ENCODE assay signal across 9 cellular contexts in the genomic region with DNA sequence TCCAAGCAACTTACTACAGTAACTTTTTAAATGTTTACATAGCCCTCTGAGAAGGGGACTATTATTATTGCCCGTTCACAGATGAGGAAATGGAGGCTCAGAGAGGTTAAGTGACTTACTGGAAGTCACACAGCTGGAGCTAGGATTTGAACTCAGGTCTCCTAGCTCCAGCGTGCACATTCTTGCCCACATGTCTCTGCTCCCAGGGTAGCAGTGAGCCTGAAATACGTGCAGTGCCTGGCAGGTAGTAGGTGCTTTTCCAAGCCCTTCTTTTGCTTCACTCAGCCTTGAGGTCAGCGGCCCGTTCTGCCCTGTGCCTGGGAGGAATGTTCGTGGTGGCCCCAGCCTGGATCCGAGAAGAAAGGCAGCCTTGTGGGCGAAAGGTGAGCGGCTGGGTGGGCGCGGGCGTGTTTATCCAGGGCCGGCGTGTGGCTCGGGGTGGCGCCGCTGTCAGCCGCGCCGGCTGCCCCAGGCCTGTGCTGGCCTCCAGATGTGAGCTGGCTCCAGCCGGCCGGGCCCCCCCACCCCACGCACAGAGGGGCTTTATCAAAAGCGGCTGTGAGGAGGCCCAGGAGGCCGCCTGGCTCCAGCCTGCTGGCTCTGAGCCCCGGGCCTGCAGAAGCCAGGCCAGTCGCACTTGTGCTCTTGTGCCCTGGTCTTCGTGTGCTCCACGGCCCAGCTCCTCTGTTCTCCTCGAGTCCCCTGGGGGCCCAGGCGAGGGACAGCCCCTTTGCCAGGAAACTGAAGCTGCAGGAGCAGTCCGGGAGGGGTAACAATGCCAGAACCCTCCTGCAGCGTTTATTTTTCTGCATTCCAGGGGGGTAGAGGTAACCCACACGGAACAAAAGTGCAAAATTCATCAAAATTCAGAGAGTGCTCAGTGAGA. TPM values are rescaled to one million over a fixed set of nuclear protein-coding genes. Genes with fewer than 3 reads are reported as not detected.
DNase-seq lines count a peak whose midpoint lies in the region; ATAC-seq and TF ChIP-seq lines count a peak whose summit lies in the region.
"Had no signal": no experiment of that assay in that cellular context is flagged by ENCODE, and none has a peak within 500 bp of the region (broad histone marks: within the 10 kb centered on the region; RNA-seq: fewer than 3 reads in every experiment).

No MANE protein-coding gene starts in this region.

- H3K9me3 ChIP-seq in BLaER1 (no peaks in the 10 kb centered on the region), ovary (no peaks in the 10 kb centered on the region)

- peak overlapping the region; percentile 47; the same call in 1 of the 2 replicates for H3K9ac ChIP-seq in BLaER1

- 7 to 17% (median 12%) methylated on average over 33 to 34 of the region's 34 CpGs for WGBS in ovary, 3 donors

- H3K4me3 ChIP-seq in BLaER1 (no peak overlapping the region), ovary (no peak overlapping the region)

- H3K27ac ChIP-seq in BLaER1 (peak overlapping the region; percentile 51; the same call in 1 of the 2 replicates), ovary (peak overlapping the region; percentile 4 to 35)

- H3K4me1 Mint-ChIP-seq in endothelial cell (ENCODE audit: unreplicated experiment): peaks cover 10% of the 10 kb centered on the region
- no peaks in the 10 kb centered on the region for H3K4me1 Mint-ChIP-seq in activated T-cell treated with anti-CD3 and anti-CD28 coated beads, Interleukin-2, amount 50 U/mL, for 4 hours (ENCODE audit: low read depth)

- peak; percentile 71 to 92 (median 85) for DNase-seq in head of caudate nucleus
- DNase-seq in ovary: peak; percentile 70 to 83 (median 76)
- no peak for DNase-seq in endothelial cell (ENCODE audit: low spot score)
- DNase-seq in activated T-cell treated with anti-CD3 and anti-CD28 coated beads, Interleukin-2, amount 50 U/mL, for 4 hours: no peak
- DNase-seq in MV-4-11 (lab: John Stamatoyannopoulos, UW): no peak
- DNase-seq: NCI-H187 had no signal

- no peaks in the 10 kb centered on the region for H3K36me3 Mint-ChIP-seq in endothelial cell (ENCODE audit: low read depth, unreplicated experiment)
- H3K36me3 Mint-ChIP-seq in activated T-cell treated with anti-CD3 and anti-CD28 coated beads, Interleukin-2, amount 50 U/mL, for 4 hours (ENCODE audit: insufficient read depth): no peaks in the 10 kb centered on the region

- H3K4me1 ChIP-seq in BLaER1: peaks cover 40% of the 10 kb centered on the region
- H3K4me1 ChIP-seq in ovary (ENCODE audit: insufficient read depth): peaks cover 7% of the 10 kb centered on the region

- no peak overlapping the region for H3K27ac Mint-ChIP-seq in endothelial cell (ENCODE audit: unreplicated experiment)

- TF ChIP-seq EP300 in ovary (IDR thresholded peaks at IDR 0.05): no peak

- no peak for TF ChIP-seq CTCF in ovary (IDR thresholded peaks at IDR 0.05)
- no peak for TF ChIP-seq CTCF in endothelial cell (IDR thresholded peaks at IDR 0.05; ENCODE audit: unreplicated experiment)

- no peak for TF ChIP-seq POLR2A in ovary (IDR thresholded peaks at IDR 0.05)

- H3K36me3 ChIP-seq in BLaER1 (no peaks in the 10 kb centered on the region), ovary (no peaks in the 10 kb centered on the region)

- no peak overlapping the region for H3K4me3 Mint-ChIP-seq in endothelial cell (ENCODE audit: unreplicated experiment)
- H3K4me3 Mint-ChIP-seq in activated T-cell treated with anti-CD3 and anti-CD28 coated beads, Interleukin-2, amount 50 U/mL, for 4 hours: no peak overlapping the region

- H4K20me1 ChIP-seq in BLaER1: no peaks in the 10 kb centered on the region

- no peaks in the 10 kb centered on the region for H3K9me3 Mint-ChIP-seq in endothelial cell (ENCODE audit: unreplicated experiment)
- H3K9me3 Mint-ChIP-seq in activated T-cell treated with anti-CD3 and anti-CD28 coated beads, Interleukin-2, amount 50 U/mL, for 4 hours: no peaks in the 10 kb centered on the region

- H3K27me3 ChIP-seq in BLaER1 (no peaks in the 10 kb centered on the region), ovary (no peaks in the 10 kb centered on the region)

- intact Hi-C loops in head of caudate nucleus (cut with DNase I) (no loop called here), ovary (cut with DNase I) (no loop called here)

- peak overlapping the region; percentile 79 for H3K4me2 ChIP-seq in BLaER1

- peak; percentile 81 for ATAC-seq in SK-N-SH treated with all-trans-retinoic acid at 6 μM for 48 hours
- no peak for ATAC-seq in activated T-cell treated with anti-CD3 and anti-CD28 coated beads, Interleukin-2, amount 50 U/mL, for 4 hours
- no peak for ATAC-seq in HG03135 (IDR thresholded peaks at IDR 0.05; ENCODE audit: unreplicated experiment)

- peaks cover 5% of the 10 kb centered on the region for H3K27me3 Mint-ChIP-seq in endothelial cell (ENCODE audit: unreplicated experiment)
- H3K27me3 Mint-ChIP-seq in activated T-cell treated with anti-CD3 and anti-CD28 coated beads, Interleukin-2, amount 50 U/mL, for 4 hours (ENCODE audit: low read depth): peaks cover under 1% of the 10 kb centered on the region

TF ChIP-seq in SK-N-SH treated with all-trans-retinoic acid at 6 μM for 48 hours, 23 proteins besides CTCF, POLR2A, EP300 and RAD21 (continues in another document):
- TF ChIP-seq RARB (CRISPR knock-in tag; IDR thresholded peaks at IDR 0.05): no peak
- TF ChIP-seq SNAI2 (CRISPR knock-in tag; IDR thresholded peaks at IDR 0.05): peak; percentile 78
- TF ChIP-seq CREB5 (CRISPR knock-in tag; IDR thresholded peaks at IDR 0.05; ENCODE audit: low read depth): no peak; the same call in 1 of the 2 replicates
- TF ChIP-seq OSR1 (CRISPR knock-in tag; IDR thresholded peaks at IDR 0.05): no peak
- TF ChIP-seq, protein P1, sequence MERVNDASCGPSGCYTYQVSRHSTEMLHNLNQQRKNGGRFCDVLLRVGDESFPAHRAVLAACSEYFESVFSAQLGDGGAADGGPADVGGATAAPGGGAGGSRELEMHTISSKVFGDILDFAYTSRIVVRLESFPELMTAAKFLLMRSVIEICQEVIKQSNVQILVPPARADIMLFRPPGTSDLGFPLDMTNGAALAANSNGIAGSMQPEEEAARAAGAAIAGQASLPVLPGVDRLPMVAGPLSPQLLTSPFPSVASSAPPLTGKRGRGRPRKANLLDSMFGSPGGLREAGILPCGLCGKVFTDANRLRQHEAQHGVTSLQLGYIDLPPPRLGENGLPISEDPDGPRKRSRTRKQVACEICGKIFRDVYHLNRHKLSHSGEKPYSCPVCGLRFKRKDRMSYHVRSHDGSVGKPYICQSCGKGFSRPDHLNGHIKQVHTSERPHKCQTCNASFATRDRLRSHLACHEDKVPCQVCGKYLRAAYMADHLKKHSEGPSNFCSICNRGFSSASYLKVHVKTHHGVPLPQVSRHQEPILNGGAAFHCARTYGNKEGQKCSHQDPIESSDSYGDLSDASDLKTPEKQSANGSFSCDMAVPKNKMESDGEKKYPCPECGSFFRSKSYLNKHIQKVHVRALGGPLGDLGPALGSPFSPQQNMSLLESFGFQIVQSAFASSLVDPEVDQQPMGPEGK (CRISPR knock-in tag; IDR thresholded peaks at IDR 0.05; ENCODE audit: borderline replicate concordance): peak; percentile 60
- no peak for TF ChIP-seq ZC3H10 (CRISPR knock-in tag; IDR thresholded peaks at IDR 0.05)
- TF ChIP-seq TCF4 (CRISPR knock-in tag; IDR thresholded peaks at IDR 0.05; ENCODE audit: borderline replicate concordance): peak; percentile 98
- no peak for TF ChIP-seq ZNF8 (CRISPR knock-in tag; IDR thresholded peaks at IDR 0.05)
- 0 out of 2 replicates have a peak, but pooled peaks have one; percentile 26 for TF ChIP-seq BACH2 (CRISPR knock-in tag; IDR thresholded peaks at IDR 0.05; ENCODE audit: borderline replicate concordance)
- peak; percentile 35; the same call in 1 of the 2 replicates for TF ChIP-seq ESRRG (CRISPR knock-in tag; IDR thresholded peaks at IDR 0.05)
- TF ChIP-seq, protein P2, sequence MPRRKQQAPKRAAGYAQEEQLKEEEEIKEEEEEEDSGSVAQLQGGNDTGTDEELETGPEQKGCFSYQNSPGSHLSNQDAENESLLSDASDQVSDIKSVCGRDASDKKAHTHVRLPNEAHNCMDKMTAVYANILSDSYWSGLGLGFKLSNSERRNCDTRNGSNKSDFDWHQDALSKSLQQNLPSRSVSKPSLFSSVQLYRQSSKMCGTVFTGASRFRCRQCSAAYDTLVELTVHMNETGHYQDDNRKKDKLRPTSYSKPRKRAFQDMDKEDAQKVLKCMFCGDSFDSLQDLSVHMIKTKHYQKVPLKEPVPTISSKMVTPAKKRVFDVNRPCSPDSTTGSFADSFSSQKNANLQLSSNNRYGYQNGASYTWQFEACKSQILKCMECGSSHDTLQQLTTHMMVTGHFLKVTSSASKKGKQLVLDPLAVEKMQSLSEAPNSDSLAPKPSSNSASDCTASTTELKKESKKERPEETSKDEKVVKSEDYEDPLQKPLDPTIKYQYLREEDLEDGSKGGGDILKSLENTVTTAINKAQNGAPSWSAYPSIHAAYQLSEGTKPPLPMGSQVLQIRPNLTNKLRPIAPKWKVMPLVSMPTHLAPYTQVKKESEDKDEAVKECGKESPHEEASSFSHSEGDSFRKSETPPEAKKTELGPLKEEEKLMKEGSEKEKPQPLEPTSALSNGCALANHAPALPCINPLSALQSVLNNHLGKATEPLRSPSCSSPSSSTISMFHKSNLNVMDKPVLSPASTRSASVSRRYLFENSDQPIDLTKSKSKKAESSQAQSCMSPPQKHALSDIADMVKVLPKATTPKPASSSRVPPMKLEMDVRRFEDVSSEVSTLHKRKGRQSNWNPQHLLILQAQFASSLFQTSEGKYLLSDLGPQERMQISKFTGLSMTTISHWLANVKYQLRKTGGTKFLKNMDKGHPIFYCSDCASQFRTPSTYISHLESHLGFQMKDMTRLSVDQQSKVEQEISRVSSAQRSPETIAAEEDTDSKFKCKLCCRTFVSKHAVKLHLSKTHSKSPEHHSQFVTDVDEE (CRISPR knock-in tag; IDR thresholded peaks at IDR 0.05): peak; percentile 93
- TF ChIP-seq ZFP3 (CRISPR knock-in tag; IDR thresholded peaks at IDR 0.05): peak; percentile 69; the same call in 1 of the 2 replicates
- peak; percentile 76 for TF ChIP-seq GLIS3 (CRISPR knock-in tag; IDR thresholded peaks at IDR 0.05)
- TF ChIP-seq ZNF70 (CRISPR knock-in tag; IDR thresholded peaks at IDR 0.05): peak; percentile 53; the same call in 1 of the 2 replicates

RNA-seq across cellular contexts. Expression of gene UBE2V1, which starts 58.1 kb away (rescaled TPM):
- total RNA-seq in ovary (10 to 100 TPM; 51.0 to 90.3 (median 77.2) TPM), endothelial cell (ENCODE audit: unreplicated experiment) (223 TPM)
- 100 to 1,000 TPM in 1 of 2 donors, 10 to 100 TPM in 1; 43.6 to 189 TPM for polyA plus RNA-seq in ovary
- total RNA-seq in activated T-cell treated with anti-CD3 and anti-CD28 coated beads, Interleukin-2, amount 50 U/mL, for 4 hours: 100 to 1,000 TPM; 126 to 144 (median 139) TPM

Comparison
In these comparisons a context has a peak if more than half of its experiments do, and no peak if none do; other contexts are left out.
1. DNase-seq: peak in head of caudate nucleus (42 of 42) and ovary (5 of 5); none in endothelial cell (single experiment), activated T-cell treated with anti-CD3 and anti-CD28 coated beads, Interleukin-2, amount 50 U/mL, for 4 hours (single experiment) and MV-4-11 (single experiment).